17 cellular contexts compared by ENCODE assay signal in genomic region chr18:42401131-42401673, GRCh38.
"Had no signal": no experiment of that assay in that cellular context is flagged by ENCODE, and none has a peak within 500 bp of the region (broad histone marks: within the 10 kb centered on the region; RNA-seq: fewer than 3 reads in every experiment).

No MANE protein-coding gene starts in this region.

- DNase-seq: activated CD4-positive, CD25-positive, alpha-beta regulatory T cell treated with anti-CD3 and anti-CD28 coated beads, Interleukin-2, amount 50 U/mL, for 72 hours; activated naive CD8-positive, alpha-beta T cell treated with anti-CD3 and anti-CD28 coated beads for 36 hours; amygdala; effector memory CD8-positive, alpha-beta T cell; gastrocnemius medialis; heart left ventricle; islet precursor cell; retina had no signal

- H3K4me1 ChIP-seq: gastrocnemius medialis, heart left ventricle, parathyroid adenoma had no signal

- H3K36me3 Mint-ChIP-seq: activated naive CD8-positive, alpha-beta T cell treated with anti-CD3 and anti-CD28 coated beads for 36 hours; brain; stimulated activated effector memory CD8-positive, alpha-beta T cell treated with anti-CD3 and anti-CD28 coated beads, Interleukin-12 subunit alpha, Interleukin-12 subunit beta, amount 100 ng/mL, for 72 hours had no signal

- H3K9me3 ChIP-seq: gastrocnemius medialis, heart left ventricle had no signal

- H3K9me3 Mint-ChIP-seq: activated naive CD8-positive, alpha-beta T cell treated with anti-CD3 and anti-CD28 coated beads for 36 hours; activated T-helper 1 cell treated with anti-CD3 and anti-CD28 coated beads, Interleukin-12 subunit alpha, Interleukin-12 subunit beta, Interleukin-2, Interleukin-4 antibody, amounts not matched to agents 30 ng/mL and 10 ng/mL and 1 ng/mL, durations not matched to agents 14 hours and 24 hours and 36 hours; dendritic cell treated with granulocyte-macrophage colony-stimulating factor and Interleukin-4, amounts not matched to agents 40 ng/mL and 50 ng/mL, for 4 days had no signal

- H3K4me3 ChIP-seq: gastrocnemius medialis, heart left ventricle, lung had no signal

- H3K4me3 Mint-ChIP-seq: activated naive CD8-positive, alpha-beta T cell treated with anti-CD3 and anti-CD28 coated beads for 36 hours; activated T-helper 1 cell treated with anti-CD3 and anti-CD28 coated beads, Interleukin-12 subunit alpha, Interleukin-12 subunit beta, Interleukin-2, Interleukin-4 antibody, amounts not matched to agents 30 ng/mL and 10 ng/mL and 1 ng/mL, durations not matched to agents 14 hours and 24 hours and 36 hours; brain; central memory CD8-positive, alpha-beta T cell; dendritic cell treated with granulocyte-macrophage colony-stimulating factor and Interleukin-4, amounts not matched to agents 40 ng/mL and 50 ng/mL, for 4 days; effector memory CD8-positive, alpha-beta T cell; stimulated activated effector memory CD8-positive, alpha-beta T cell treated with anti-CD3 and anti-CD28 coated beads, Interleukin-12 subunit alpha, Interleukin-12 subunit beta, amount 100 ng/mL, for 72 hours had no signal

- H2AFZ ChIP-seq: parathyroid adenoma had no signal

- H3K27me3 ChIP-seq: gastrocnemius medialis, heart left ventricle had no signal

- H3K9ac ChIP-seq: parathyroid adenoma had no signal

- H3K36me3 ChIP-seq: gastrocnemius medialis, heart left ventricle had no signal

- H3K27ac ChIP-seq: epithelial cell of prostate, gastrocnemius medialis, heart left ventricle, parathyroid adenoma had no signal

- ATAC-seq: effector memory CD8-positive, alpha-beta T cell; gastrocnemius medialis; heart left ventricle; stimulated activated effector memory CD8-positive, alpha-beta T cell treated with anti-CD3 and anti-CD28 coated beads, Interleukin-12 subunit alpha, Interleukin-12 subunit beta, amount 100 ng/mL, for 72 hours had no signal

- H3K27me3 Mint-ChIP-seq: activated naive CD8-positive, alpha-beta T cell treated with anti-CD3 and anti-CD28 coated beads for 36 hours; brain; central memory CD8-positive, alpha-beta T cell; dendritic cell treated with granulocyte-macrophage colony-stimulating factor and Interleukin-4, amounts not matched to agents 40 ng/mL and 50 ng/mL, for 4 days; effector memory CD8-positive, alpha-beta T cell had no signal

- FAIRE-seq: urothelium cell line had no signal

- H3K4me1 Mint-ChIP-seq: activated naive CD8-positive, alpha-beta T cell treated with anti-CD3 and anti-CD28 coated beads for 36 hours; brain; central memory CD8-positive, alpha-beta T cell; stimulated activated effector memory CD8-positive, alpha-beta T cell treated with anti-CD3 and anti-CD28 coated beads, Interleukin-12 subunit alpha, Interleukin-12 subunit beta, amount 100 ng/mL, for 72 hours had no signal

- H3K27ac Mint-ChIP-seq: activated naive CD8-positive, alpha-beta T cell treated with anti-CD3 and anti-CD28 coated beads for 36 hours; activated T-helper 1 cell treated with anti-CD3 and anti-CD28 coated beads, Interleukin-12 subunit alpha, Interleukin-12 subunit beta, Interleukin-2, Interleukin-4 antibody, amounts not matched to agents 30 ng/mL and 10 ng/mL and 1 ng/mL, durations not matched to agents 14 hours and 24 hours and 36 hours; brain; dendritic cell treated with granulocyte-macrophage colony-stimulating factor and Interleukin-4, amounts not matched to agents 40 ng/mL and 50 ng/mL, for 4 days; effector memory CD8-positive, alpha-beta T cell; stimulated activated effector memory CD8-positive, alpha-beta T cell treated with anti-CD3 and anti-CD28 coated beads, Interleukin-12 subunit alpha, Interleukin-12 subunit beta, amount 100 ng/mL, for 72 hours had no signal
